ENCODE assay signal across 8 cellular contexts in the genomic region with DNA sequence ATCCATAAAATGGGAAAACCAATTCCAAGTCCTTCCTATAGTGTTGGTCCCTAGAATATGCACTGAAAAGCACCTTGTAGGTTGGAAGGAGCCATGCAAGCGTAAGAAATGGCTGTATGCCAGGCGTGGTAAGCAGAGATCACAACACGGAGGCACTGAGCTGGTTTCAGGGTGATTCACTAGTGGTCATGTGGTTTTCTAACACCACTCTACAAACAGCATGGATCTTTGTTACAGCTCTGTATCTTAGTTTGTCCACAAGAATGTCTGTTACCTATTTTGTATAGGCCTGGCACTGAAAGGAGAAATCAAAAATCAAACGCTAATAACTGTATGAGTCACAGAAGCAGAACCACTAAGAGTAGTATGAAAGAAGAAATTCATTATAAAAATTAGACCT.
A peak's percentile ranks its signal among the peaks of the same experiment; 100 is the strongest.
DNase-seq lines count a peak whose midpoint lies in the region; ATAC-seq lines count a peak whose summit lies in the region.

No MANE protein-coding gene starts in this region.

- H3K27me3 Mint-ChIP-seq in activated CD4-positive, alpha-beta T cell treated with anti-CD3 and anti-CD28 coated beads for 36 hours = peaks cover 11% of the 10 kb centered on the region
- H3K27me3 Mint-ChIP-seq in activated T-helper 17 cell treated with anti-CD3 and anti-CD28 coated beads, Interleukin-2, amount 50 U/mL, for 72 hours = peaks cover 6% of the 10 kb centered on the region

- intact Hi-C loops in activated CD4-positive, alpha-beta T cell treated with anti-CD3 and anti-CD28 coated beads for 36 hours (cut with DNase I, micrococcal nuclease) = no loop called here

- no peaks in the 10 kb centered on the region for H3K4me1 Mint-ChIP-seq in activated CD4-positive, alpha-beta T cell treated with anti-CD3 and anti-CD28 coated beads for 36 hours
- no peaks in the 10 kb centered on the region for H3K4me1 Mint-ChIP-seq in activated T-helper 17 cell treated with anti-CD3 and anti-CD28 coated beads, Interleukin-2, amount 50 U/mL, for 72 hours

- CTCF ChIA-PET in activated CD4-positive, alpha-beta T cell treated with anti-CD3 and anti-CD28 coated beads for 36 hours (lab: Charles Lee) = interaction anchor here (0.5 kb wide), 1 partner anchor 205 kb away, joined by 4 read pairs; no protein-coding TSS in a partner anchor

- ATAC-seq in activated CD4-positive, alpha-beta T cell treated with anti-CD3 and anti-CD28 coated beads for 36 hours = peak; percentile 61
- peak; percentile 61 for ATAC-seq in HG02938 (IDR thresholded peaks at IDR 0.05; ENCODE audit: unreplicated experiment)
- peak; percentile 80 for ATAC-seq in activated T-helper 17 cell treated with anti-CD3 and anti-CD28 coated beads, Interleukin-2, amount 50 U/mL, for 72 hours (replicated peaks)
- ATAC-seq in GM18873 (IDR thresholded peaks at IDR 0.05; ENCODE audit: low FRiP score, unreplicated experiment) = no peak

- no peaks in the 10 kb centered on the region for H3K9me3 Mint-ChIP-seq in activated CD4-positive, alpha-beta T cell treated with anti-CD3 and anti-CD28 coated beads for 36 hours (ENCODE audit: low read depth)
- no peaks in the 10 kb centered on the region for H3K9me3 Mint-ChIP-seq in activated T-helper 17 cell treated with anti-CD3 and anti-CD28 coated beads, Interleukin-2, amount 50 U/mL, for 72 hours

- H3K4me3 Mint-ChIP-seq in activated CD4-positive, alpha-beta T cell treated with anti-CD3 and anti-CD28 coated beads for 36 hours = no peak overlapping the region
- H3K4me3 Mint-ChIP-seq in activated T-helper 17 cell treated with anti-CD3 and anti-CD28 coated beads, Interleukin-2, amount 50 U/mL, for 72 hours = no peak overlapping the region

- DNase-seq in activated CD4-positive, alpha-beta T cell treated with anti-CD3 and anti-CD28 coated beads for 36 hours = peak; percentile 32
- DNase-seq in activated CD4-positive, alpha-beta T cell treated with anti-CD3 and anti-CD28 coated beads, Interleukin-2, amount 50 U/mL, for 4 hours = no peak
- DNase-seq in skeletal muscle cell (ENCODE audit: low read depth) = peak; percentile 50
- DNase-seq in HUDEP-2 (lab: John Stamatoyannopoulos, UW; ENCODE audit: unreplicated experiment in 76 of 76) = no peak
- no peak for DNase-seq in NCI-H1105 (lab: John Stamatoyannopoulos, UW)

- H3K36me3 Mint-ChIP-seq in activated CD4-positive, alpha-beta T cell treated with anti-CD3 and anti-CD28 coated beads for 36 hours (ENCODE audit: low read depth) = no peaks in the 10 kb centered on the region
- H3K36me3 Mint-ChIP-seq in activated T-helper 17 cell treated with anti-CD3 and anti-CD28 coated beads, Interleukin-2, amount 50 U/mL, for 72 hours (ENCODE audit: low read depth) = no peaks in the 10 kb centered on the region

- no peak overlapping the region for H3K27ac Mint-ChIP-seq in activated CD4-positive, alpha-beta T cell treated with anti-CD3 and anti-CD28 coated beads for 36 hours
- no peak overlapping the region for H3K27ac Mint-ChIP-seq in activated T-helper 17 cell treated with anti-CD3 and anti-CD28 coated beads, Interleukin-2, amount 50 U/mL, for 72 hours

- POLR2A ChIA-PET in activated CD4-positive, alpha-beta T cell treated with anti-CD3 and anti-CD28 coated beads for 36 hours (lab: Charles Lee) = no interaction called here

- H3K4me3 ChIP-seq in skeletal muscle cell (ENCODE audit: low read depth, low read length) = no peak overlapping the region

Comparison
In these comparisons a context has a peak if more than half of its experiments do, and no peak if none do; other contexts are left out.
1. DNase-seq: peak in activated CD4-positive, alpha-beta T cell treated with anti-CD3 and anti-CD28 coated beads for 36 hours (single experiment) and skeletal muscle cell (single experiment); none in activated CD4-positive, alpha-beta T cell treated with anti-CD3 and anti-CD28 coated beads, Interleukin-2, amount 50 U/mL, for 4 hours (0 of 2), HUDEP-2 (0 of 76) and NCI-H1105 (single experiment).